Comparison of ENCODE assay signal across 1 cellular context in the genomic region with DNA sequence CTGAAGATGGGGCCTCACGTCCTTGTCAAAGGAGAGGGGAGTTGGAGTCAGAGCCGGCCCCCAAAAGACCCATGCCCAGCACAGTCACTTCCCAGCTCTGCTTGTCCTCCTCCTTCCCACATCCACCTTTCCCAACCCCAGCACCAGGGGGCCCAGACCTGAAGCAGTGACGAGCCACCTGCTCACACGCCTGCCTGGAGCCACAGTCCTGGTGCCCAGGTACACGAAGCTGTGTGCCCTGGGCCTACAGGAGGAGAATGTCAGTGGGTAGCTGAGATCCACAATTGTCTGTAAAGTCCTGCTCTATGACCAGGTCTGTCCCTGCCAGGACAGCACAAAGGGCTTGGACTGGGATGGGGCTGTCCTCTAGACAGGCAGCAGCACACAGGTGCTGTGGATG.
TF ChIP-seq lines count a peak whose summit lies in the region.

No MANE protein-coding gene starts in this region.

TF ChIP-seq in HepG2, 621 proteins besides CTCF, POLR2A, EP300 and RAD21 (continued from another document):
- TF ChIP-seq, protein P1, sequence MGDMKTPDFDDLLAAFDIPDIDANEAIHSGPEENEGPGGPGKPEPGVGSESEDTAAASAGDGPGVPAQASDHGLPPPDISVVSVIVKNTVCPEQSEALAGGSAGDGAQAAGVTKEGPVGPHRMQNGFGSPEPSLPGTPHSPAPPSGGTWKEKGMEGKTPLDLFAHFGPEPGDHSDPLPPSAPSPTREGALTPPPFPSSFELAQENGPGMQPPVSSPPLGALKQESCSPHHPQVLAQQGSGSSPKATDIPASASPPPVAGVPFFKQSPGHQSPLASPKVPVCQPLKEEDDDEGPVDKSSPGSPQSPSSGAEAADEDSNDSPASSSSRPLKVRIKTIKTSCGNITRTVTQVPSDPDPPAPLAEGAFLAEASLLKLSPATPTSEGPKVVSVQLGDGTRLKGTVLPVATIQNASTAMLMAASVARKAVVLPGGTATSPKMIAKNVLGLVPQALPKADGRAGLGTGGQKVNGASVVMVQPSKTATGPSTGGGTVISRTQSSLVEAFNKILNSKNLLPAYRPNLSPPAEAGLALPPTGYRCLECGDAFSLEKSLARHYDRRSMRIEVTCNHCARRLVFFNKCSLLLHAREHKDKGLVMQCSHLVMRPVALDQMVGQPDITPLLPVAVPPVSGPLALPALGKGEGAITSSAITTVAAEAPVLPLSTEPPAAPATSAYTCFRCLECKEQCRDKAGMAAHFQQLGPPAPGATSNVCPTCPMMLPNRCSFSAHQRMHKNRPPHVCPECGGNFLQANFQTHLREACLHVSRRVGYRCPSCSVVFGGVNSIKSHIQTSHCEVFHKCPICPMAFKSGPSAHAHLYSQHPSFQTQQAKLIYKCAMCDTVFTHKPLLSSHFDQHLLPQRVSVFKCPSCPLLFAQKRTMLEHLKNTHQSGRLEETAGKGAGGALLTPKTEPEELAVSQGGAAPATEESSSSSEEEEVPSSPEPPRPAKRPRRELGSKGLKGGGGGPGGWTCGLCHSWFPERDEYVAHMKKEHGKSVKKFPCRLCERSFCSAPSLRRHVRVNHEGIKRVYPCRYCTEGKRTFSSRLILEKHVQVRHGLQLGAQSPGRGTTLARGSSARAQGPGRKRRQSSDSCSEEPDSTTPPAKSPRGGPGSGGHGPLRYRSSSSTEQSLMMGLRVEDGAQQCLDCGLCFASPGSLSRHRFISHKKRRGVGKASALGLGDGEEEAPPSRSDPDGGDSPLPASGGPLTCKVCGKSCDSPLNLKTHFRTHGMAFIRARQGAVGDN (CRISPR knock-in tag; IDR thresholded peaks at IDR 0.05), result peak; percentile 63
- TF ChIP-seq ZSCAN12 (CRISPR knock-in tag; IDR thresholded peaks at IDR 0.05) (no peak), AGO2 (optimal IDR thresholded peaks at IDR 0.05; ENCODE audit: low read depth, low read length) (peak; percentile 20), DNMT1 (CRISPR knock-in tag; IDR thresholded peaks at IDR 0.05) (0 out of 2 replicates have a peak, but pooled peaks have one; percentile 42)
